1 cellular context compared by ENCODE assay signal in genomic region chr2:42974697-42975357, GRCh38.
TF ChIP-seq lines count a peak whose summit lies in the region.

No MANE protein-coding gene starts in this region.

TF ChIP-seq in HepG2, 621 proteins besides CTCF, POLR2A, EP300 and RAD21 (continued from another document and continues in another):
- TF ChIP-seq PTBP1 (IDR thresholded peaks at IDR 0.05; ENCODE audit: low read depth, low read length, poor library complexity, severe bottlenecking) (no peak), ZNF12 (CRISPR knock-in tag; IDR thresholded peaks at IDR 0.05) (no peak), ZNF317 (CRISPR knock-in tag; IDR thresholded peaks at IDR 0.05) (peak; percentile 94), BCL3 (CRISPR knock-in tag; IDR thresholded peaks at IDR 0.05) (peak; percentile 93), STAG1 (CRISPR knock-in tag; IDR thresholded peaks at IDR 0.05) (peak; percentile 92), ZNF501 (CRISPR knock-in tag; IDR thresholded peaks at IDR 0.05) (peak; percentile 91), LRRFIP1 (CRISPR knock-in tag; conservative IDR thresholded peaks at IDR 0.05) (no peak), ZNF569 (CRISPR knock-in tag; IDR thresholded peaks at IDR 0.05; ENCODE audit: borderline replicate concordance) (no peak), ZBTB14 (CRISPR knock-in tag; IDR thresholded peaks at IDR 0.05) (no peak), ZC3H4 (CRISPR knock-in tag; IDR thresholded peaks at IDR 0.05; ENCODE audit: borderline replicate concordance) (no peak), ZFP91 (CRISPR knock-in tag; IDR thresholded peaks at IDR 0.05; ENCODE audit: borderline replicate concordance) (peak; percentile 96), SPEN (CRISPR knock-in tag; IDR thresholded peaks at IDR 0.05; ENCODE audit: low read depth) (peak; percentile 21; the same call in 1 of the 2 replicates), TMF1 (CRISPR knock-in tag; IDR thresholded peaks at IDR 0.05; ENCODE audit: low read depth) (peak; percentile 63; the same call in 1 of the 2 replicates), ZNF619 (CRISPR knock-in tag; IDR thresholded peaks at IDR 0.05) (peak; percentile 92), IKZF4 (CRISPR knock-in tag; IDR thresholded peaks at IDR 0.05; ENCODE audit: borderline replicate concordance, low read depth, not compliant biosample characterization) (no peak), PRDM10 (CRISPR knock-in tag; IDR thresholded peaks at IDR 0.05; ENCODE audit: low read depth) (peak; percentile 84; the same call in 1 of the 2 replicates), SIN3A (IDR thresholded peaks at IDR 0.05; ENCODE audit: borderline replicate concordance, low read depth, low read length) (no peak), ZBTB46 (CRISPR knock-in tag; IDR thresholded peaks at IDR 0.05; ENCODE audit: borderline replicate concordance) (peak; percentile 100), HNF4G (IDR thresholded peaks at IDR 0.05; ENCODE audit: borderline replicate concordance, low read depth, low read length) (peak; percentile 97), HNF4G (CRISPR knock-in tag; IDR thresholded peaks at IDR 0.05; ENCODE audit: borderline replicate concordance, low read depth) (peak; percentile 92; the same call in 1 of the 2 replicates), ZNF879 (CRISPR knock-in tag; IDR thresholded peaks at IDR 0.05) (no peak), TRIM24 (CRISPR knock-in tag; IDR thresholded peaks at IDR 0.05) (no peak), TERF1 (CRISPR knock-in tag; IDR thresholded peaks at IDR 0.05) (no peak), CERS6 (CRISPR knock-in tag; IDR thresholded peaks at IDR 0.05) (no peak), SKIL (CRISPR knock-in tag; IDR thresholded peaks at IDR 0.05; ENCODE audit: borderline replicate concordance) (peak; percentile 89), ZNF407 (CRISPR knock-in tag; IDR thresholded peaks at IDR 0.05; ENCODE audit: not compliant biosample characterization) (peak; percentile 32)
